1 cellular context compared by ENCODE assay signal in the genomic region with DNA sequence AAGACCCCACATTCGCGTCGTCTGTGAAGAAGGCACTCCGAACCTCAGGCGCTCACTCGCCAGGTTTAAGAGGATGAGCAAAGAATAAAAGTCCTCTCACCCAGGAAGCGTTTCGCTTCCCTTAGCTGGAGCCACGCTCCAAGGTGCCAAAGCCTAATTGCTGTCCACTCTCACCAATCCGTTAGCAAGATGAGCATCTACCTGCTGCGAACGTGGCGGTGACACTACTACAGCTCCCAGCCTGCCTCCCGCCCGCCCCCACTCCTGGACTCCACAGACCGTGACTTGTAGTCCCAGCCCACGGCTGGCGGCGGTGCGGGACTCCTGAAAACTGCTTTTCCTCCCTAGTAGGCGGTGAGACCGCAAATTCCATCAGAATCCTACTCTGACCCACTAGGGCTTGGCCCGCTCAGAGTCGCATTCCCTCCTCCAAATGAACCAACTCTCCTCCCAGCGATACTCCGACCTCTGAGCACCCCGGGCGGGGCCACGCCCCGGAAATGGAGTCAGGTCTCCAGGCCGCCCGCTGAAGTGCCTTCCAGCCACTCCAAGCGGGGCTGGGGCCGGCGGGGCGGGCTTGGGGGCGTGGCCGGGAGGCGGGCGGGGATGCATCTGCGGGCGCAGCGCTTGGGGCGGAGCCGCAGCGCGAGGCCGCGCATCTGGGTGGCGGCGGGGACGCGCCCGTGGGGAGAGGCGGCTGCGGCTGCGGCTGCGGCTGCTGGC.
TF ChIP-seq lines count a peak whose summit lies in the region.

No MANE protein-coding gene starts in this region.

TF ChIP-seq in HEK293, 187 proteins besides CTCF, POLR2A, EP300 and RAD21 (continued from another document and continues in another):
- TF ChIP-seq, protein P1, sequence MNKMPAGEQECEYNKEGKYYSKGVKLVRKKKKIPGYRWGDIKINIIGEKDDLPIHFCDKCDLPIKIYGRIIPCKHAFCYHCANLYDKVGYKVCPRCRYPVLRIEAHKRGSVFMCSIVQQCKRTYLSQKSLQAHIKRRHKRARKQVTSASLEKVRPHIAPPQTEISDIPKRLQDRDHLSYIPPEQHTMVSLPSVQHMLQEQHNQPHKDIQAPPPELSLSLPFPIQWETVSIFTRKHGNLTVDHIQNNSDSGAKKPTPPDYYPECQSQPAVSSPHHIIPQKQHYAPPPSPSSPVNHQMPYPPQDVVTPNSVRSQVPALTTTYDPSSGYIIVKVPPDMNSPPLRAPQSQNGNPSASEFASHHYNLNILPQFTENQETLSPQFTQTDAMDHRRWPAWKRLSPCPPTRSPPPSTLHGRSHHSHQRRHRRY (tag by site-specific recombination; IDR thresholded peaks at IDR 0.05) = no peak
- TF ChIP-seq ZNF768 (tag by site-specific recombination; IDR thresholded peaks at IDR 0.05) = no peak
- no peak for TF ChIP-seq ZNF2 (tag by site-specific recombination; IDR thresholded peaks at IDR 0.05)
- TF ChIP-seq, protein P2, sequence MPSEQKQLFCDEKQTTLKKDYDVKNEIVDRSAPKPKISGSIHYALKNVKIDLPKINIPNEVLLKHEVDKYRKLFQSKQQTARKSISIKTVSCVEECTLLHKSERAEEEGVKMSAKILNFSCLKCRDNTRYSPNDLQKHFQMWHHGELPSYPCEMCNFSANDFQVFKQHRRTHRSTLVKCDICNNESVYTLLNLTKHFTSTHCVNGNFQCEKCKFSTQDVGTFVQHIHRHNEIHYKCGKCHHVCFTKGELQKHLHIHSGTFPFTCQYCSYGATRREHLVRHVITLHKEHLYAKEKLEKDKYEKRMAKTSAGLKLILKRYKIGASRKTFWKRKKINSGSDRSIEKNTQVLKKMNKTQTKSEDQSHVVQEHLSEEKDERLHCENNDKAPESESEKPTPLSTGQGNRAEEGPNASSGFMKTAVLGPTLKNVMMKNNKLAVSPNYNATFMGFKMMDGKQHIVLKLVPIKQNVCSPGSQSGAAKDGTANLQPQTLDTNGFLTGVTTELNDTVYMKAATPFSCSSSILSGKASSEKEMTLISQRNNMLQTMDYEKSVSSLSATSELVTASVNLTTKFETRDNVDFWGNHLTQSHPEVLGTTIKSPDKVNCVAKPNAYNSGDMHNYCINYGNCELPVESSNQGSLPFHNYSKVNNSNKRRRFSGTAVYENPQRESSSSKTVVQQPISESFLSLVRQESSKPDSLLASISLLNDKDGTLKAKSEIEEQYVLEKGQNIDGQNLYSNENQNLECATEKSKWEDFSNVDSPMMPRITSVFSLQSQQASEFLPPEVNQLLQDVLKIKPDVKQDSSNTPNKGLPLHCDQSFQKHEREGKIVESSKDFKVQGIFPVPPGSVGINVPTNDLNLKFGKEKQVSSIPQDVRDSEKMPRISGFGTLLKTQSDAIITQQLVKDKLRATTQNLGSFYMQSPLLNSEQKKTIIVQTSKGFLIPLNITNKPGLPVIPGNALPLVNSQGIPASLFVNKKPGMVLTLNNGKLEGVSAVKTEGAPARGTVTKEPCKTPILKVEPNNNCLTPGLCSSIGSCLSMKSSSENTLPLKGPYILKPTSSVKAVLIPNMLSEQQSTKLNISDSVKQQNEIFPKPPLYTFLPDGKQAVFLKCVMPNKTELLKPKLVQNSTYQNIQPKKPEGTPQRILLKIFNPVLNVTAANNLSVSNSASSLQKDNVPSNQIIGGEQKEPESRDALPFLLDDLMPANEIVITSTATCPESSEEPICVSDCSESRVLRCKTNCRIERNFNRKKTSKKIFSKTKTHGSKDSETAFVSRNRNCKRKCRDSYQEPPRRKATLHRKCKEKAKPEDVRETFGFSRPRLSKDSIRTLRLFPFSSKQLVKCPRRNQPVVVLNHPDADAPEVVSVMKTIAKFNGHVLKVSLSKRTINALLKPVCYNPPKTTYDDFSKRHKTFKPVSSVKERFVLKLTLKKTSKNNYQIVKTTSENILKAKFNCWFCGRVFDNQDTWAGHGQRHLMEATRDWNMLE (tag by site-specific recombination; conservative IDR thresholded peaks at IDR 0.05; ENCODE audit: low read depth) = no peak
- TF ChIP-seq ZNF600 (tag by site-specific recombination; IDR thresholded peaks at IDR 0.05) = peak; percentile 48; the same call in 1 of the 2 replicates
- no peak for TF ChIP-seq RBAK (tag by site-specific recombination; IDR thresholded peaks at IDR 0.05)
- TF ChIP-seq ZNF335 (tag by site-specific recombination; conservative IDR thresholded peaks at IDR 0.05) = peak; percentile 59
- no peak for TF ChIP-seq SETDB1 (IDR thresholded peaks at IDR 0.05; ENCODE audit: insufficient read length, low read length)
- no peak for TF ChIP-seq SALL2 (tag by site-specific recombination; IDR thresholded peaks at IDR 0.05; ENCODE audit: borderline replicate concordance)
- no peak for TF ChIP-seq ZIC2 (tag by site-specific recombination; IDR thresholded peaks at IDR 0.05)
- TF ChIP-seq ZNF639 (tag by site-specific recombination; IDR thresholded peaks at IDR 0.05) = no peak
- 0 out of 2 replicates have a peak, but pooled peaks have one; percentile 37 for TF ChIP-seq KLF16 (tag by site-specific recombination; IDR thresholded peaks at IDR 0.05)
- TF ChIP-seq KLF9 (tag by site-specific recombination; IDR thresholded peaks at IDR 0.05; ENCODE audit: low read depth) = no peak
- peak; percentile 78 for TF ChIP-seq KLF8 (tag by site-specific recombination; IDR thresholded peaks at IDR 0.05)
- TF ChIP-seq ZNF274 (IDR thresholded peaks at IDR 0.05; ENCODE audit: low read length) = no peak
- no peak for TF ChIP-seq ZNF274 (tag by site-specific recombination; IDR thresholded peaks at IDR 0.05; ENCODE audit: borderline replicate concordance)
- TF ChIP-seq EGR2 (tag by site-specific recombination; IDR thresholded peaks at IDR 0.05; ENCODE audit: low read depth) = peak; percentile 63
- TF ChIP-seq ZNF623 (tag by site-specific recombination; IDR thresholded peaks at IDR 0.05) = no peak
- no peak for TF ChIP-seq ZNF184 (tag by site-specific recombination; IDR thresholded peaks at IDR 0.05)
- no peak for TF ChIP-seq ZNF433 (tag by site-specific recombination; IDR thresholded peaks at IDR 0.05; ENCODE audit: low read depth)
- TF ChIP-seq ZNF521 (tag by site-specific recombination; IDR thresholded peaks at IDR 0.05) = no peak
- no peak for TF ChIP-seq ZNF571 (tag by site-specific recombination; IDR thresholded peaks at IDR 0.05)
- no peak for TF ChIP-seq ZNF610 (tag by site-specific recombination; IDR thresholded peaks at IDR 0.05; ENCODE audit: borderline replicate concordance)
- no peak for TF ChIP-seq ZNF239 (tag by site-specific recombination; IDR thresholded peaks at IDR 0.05)
- no peak for TF ChIP-seq ZNF561 (tag by site-specific recombination; IDR thresholded peaks at IDR 0.05; ENCODE audit: borderline replicate concordance)
- no peak for TF ChIP-seq ZSCAN23 (tag by site-specific recombination; IDR thresholded peaks at IDR 0.05)
- no peak for TF ChIP-seq ZNF747 (tag by site-specific recombination; IDR thresholded peaks at IDR 0.05)
- TF ChIP-seq WT1 (tag by site-specific recombination; IDR thresholded peaks at IDR 0.05) = no peak
- no peak for TF ChIP-seq BCL11A (tag by site-specific recombination; IDR thresholded peaks at IDR 0.05; ENCODE audit: low read depth)
- TF ChIP-seq ZNF146 (tag by site-specific recombination; IDR thresholded peaks at IDR 0.05) = no peak
- TF ChIP-seq ZNF366 (tag by site-specific recombination; conservative IDR thresholded peaks at IDR 0.05) = no peak
- TF ChIP-seq ZNF174 (tag by site-specific recombination; IDR thresholded peaks at IDR 0.05) = no peak
- TF ChIP-seq ZNF133 (tag by site-specific recombination; IDR thresholded peaks at IDR 0.05) = no peak
- no peak for TF ChIP-seq ZNF155 (tag by site-specific recombination; IDR thresholded peaks at IDR 0.05)
- no peak for TF ChIP-seq ZNF19 (tag by site-specific recombination; IDR thresholded peaks at IDR 0.05; ENCODE audit: low read depth)
- TF ChIP-seq, protein P3, sequence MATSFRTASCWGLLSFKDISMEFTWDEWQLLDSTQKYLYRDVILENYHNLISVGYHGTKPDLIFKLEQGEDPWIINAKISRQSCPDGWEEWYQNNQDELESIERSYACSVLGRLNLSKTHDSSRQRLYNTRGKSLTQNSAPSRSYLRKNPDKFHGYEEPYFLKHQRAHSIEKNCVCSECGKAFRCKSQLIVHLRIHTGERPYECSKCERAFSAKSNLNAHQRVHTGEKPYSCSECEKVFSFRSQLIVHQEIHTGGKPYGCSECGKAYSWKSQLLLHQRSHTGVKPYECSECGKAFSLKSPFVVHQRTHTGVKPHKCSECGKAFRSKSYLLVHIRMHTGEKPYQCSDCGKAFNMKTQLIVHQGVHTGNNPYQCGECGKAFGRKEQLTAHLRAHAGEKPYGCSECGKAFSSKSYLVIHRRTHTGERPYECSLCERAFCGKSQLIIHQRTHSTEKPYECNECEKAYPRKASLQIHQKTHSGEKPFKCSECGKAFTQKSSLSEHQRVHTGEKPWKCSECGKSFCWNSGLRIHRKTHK (tag by site-specific recombination; IDR thresholded peaks at IDR 0.05) = no peak
- TF ChIP-seq ZNF10 (tag by site-specific recombination; IDR thresholded peaks at IDR 0.05) = no peak
- no peak for TF ChIP-seq ZNF701 (tag by site-specific recombination; IDR thresholded peaks at IDR 0.05)
- TF ChIP-seq, protein P4, sequence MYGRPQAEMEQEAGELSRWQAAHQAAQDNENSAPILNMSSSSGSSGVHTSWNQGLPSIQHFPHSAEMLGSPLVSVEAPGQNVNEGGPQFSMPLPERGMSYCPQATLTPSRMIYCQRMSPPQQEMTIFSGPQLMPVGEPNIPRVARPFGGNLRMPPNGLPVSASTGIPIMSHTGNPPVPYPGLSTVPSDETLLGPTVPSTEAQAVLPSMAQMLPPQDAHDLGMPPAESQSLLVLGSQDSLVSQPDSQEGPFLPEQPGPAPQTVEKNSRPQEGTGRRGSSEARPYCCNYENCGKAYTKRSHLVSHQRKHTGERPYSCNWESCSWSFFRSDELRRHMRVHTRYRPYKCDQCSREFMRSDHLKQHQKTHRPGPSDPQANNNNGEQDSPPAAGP (tag by site-specific recombination; IDR thresholded peaks at IDR 0.05) = 0 out of 2 replicates have a peak, but pooled peaks have one; percentile 20
- peak; percentile 76 for TF ChIP-seq ZFHX2 (tag by site-specific recombination; conservative IDR thresholded peaks at IDR 0.05)
- TF ChIP-seq, protein P5, sequence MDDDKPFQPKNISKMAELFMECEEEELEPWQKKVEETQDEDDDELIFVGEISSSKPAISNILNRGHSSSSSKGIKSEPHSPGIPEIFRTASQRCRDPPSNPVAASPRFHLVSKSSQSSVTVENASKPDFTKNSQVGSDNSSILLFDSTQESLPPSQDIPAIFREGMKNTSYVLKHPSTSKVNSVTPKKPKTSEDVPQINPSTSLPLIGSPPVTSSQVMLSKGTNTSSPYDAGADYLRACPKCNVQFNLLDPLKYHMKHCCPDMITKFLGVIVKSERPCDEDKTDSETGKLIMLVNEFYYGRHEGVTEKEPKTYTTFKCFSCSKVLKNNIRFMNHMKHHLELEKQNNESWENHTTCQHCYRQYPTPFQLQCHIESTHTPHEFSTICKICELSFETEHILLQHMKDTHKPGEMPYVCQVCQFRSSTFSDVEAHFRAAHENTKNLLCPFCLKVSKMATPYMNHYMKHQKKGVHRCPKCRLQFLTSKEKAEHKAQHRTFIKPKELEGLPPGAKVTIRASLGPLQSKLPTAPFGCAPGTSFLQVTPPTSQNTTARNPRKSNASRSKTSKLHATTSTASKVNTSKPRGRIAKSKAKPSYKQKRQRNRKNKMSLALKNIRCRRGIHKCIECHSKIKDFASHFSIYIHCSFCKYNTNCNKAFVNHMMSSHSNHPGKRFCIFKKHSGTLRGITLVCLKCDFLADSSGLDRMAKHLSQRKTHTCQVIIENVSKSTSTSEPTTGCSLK (tag by site-specific recombination; IDR thresholded peaks at IDR 0.05) = no peak
- TF ChIP-seq, protein P6, sequence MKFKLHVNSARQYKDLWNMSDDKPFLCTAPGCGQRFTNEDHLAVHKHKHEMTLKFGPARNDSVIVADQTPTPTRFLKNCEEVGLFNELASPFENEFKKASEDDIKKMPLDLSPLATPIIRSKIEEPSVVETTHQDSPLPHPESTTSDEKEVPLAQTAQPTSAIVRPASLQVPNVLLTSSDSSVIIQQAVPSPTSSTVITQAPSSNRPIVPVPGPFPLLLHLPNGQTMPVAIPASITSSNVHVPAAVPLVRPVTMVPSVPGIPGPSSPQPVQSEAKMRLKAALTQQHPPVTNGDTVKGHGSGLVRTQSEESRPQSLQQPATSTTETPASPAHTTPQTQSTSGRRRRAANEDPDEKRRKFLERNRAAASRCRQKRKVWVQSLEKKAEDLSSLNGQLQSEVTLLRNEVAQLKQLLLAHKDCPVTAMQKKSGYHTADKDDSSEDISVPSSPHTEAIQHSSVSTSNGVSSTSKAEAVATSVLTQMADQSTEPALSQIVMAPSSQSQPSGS (tag by site-specific recombination; IDR thresholded peaks at IDR 0.05; ENCODE audit: low read depth) = no peak
- TF ChIP-seq ZNF629 (tag by site-specific recombination; IDR thresholded peaks at IDR 0.05) = no peak
- no peak for TF ChIP-seq SCRT2 (tag by site-specific recombination; IDR thresholded peaks at IDR 0.05)
- TF ChIP-seq, protein P7, sequence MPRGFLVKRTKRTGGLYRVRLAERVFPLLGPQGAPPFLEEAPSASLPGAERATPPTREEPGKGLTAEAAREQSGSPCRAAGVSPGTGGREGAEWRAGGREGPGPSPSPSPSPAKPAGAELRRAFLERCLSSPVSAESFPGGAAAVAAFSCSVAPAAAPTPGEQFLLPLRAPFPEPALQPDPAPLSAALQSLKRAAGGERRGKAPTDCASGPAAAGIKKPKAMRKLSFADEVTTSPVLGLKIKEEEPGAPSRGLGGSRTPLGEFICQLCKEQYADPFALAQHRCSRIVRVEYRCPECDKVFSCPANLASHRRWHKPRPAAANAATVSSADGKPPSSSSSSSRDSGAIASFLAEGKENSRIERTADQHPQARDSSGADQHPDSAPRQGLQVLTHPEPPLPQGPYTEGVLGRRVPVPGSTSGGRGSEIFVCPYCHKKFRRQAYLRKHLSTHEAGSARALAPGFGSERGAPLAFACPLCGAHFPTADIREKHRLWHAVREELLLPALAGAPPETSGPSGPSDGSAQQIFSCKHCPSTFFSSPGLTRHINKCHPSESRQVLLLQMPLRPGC (tag by site-specific recombination; IDR thresholded peaks at IDR 0.05) = no peak
